16 cellular contexts compared by ENCODE assay signal in the genomic region with DNA sequence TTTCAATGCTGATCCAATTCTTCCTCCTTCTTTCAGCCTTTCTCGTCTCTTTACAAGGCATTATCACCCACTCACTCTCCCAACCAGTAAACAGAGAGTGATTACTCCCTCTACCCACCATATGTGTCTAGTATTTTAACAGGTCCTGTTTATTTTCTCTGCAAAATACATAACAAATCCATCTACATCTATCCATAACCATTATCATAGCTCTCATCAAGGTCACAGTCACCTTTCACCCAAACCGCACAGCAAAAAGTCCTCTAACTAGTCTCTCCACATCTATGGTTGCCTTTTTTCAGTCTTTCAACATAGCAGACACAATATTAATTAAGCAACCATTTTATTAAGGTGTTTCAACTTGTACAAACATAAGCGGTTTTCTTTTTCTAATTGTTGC.
"Had no signal": no experiment of that assay in that cellular context is flagged by ENCODE, and none has a peak within 500 bp of the region (broad histone marks: within the 10 kb centered on the region; RNA-seq: fewer than 3 reads in every experiment).

No MANE protein-coding gene starts in this region.

- ATAC-seq: stimulated activated effector memory CD8-positive, alpha-beta T cell treated with anti-CD3 and anti-CD28 coated beads, Interleukin-12 subunit alpha, Interleukin-12 subunit beta, amount 100 ng/mL, for 72 hours; stimulated activated memory B cell treated with anti-CD40 and anti-IgM and Interleukin-4, amounts not matched to agents 10 μg/mL and 1 μg/mL and 100 μg/mL, for 72 hours; stimulated activated naive B cell treated with anti-CD40 and anti-IgM and Interleukin-4, amounts not matched to agents 10 μg/mL and 1 μg/mL and 100 μg/mL, for 72 hours; stimulated activated naive CD8-positive, alpha-beta T cell treated with anti-CD3 and anti-CD28 coated beads, Interleukin-15, amount 100 ng/mL, for 72 hours; stimulated activated naive CD8-positive, alpha-beta T cell treated with anti-CD3 and anti-CD28 coated beads, Interleukin-15, Interleukin-2, amounts not matched to agents 100 U/mL and 50 U/mL, for 24 hours; upper lobe of right lung had no signal

- H3K27ac ChIP-seq: stomach, suprapubic skin, testis, thoracic aorta, tibial artery, tibial nerve, transverse colon, upper lobe of left lung, upper lobe of right lung, uterus, vagina had no signal
